In the genomic region with DNA sequence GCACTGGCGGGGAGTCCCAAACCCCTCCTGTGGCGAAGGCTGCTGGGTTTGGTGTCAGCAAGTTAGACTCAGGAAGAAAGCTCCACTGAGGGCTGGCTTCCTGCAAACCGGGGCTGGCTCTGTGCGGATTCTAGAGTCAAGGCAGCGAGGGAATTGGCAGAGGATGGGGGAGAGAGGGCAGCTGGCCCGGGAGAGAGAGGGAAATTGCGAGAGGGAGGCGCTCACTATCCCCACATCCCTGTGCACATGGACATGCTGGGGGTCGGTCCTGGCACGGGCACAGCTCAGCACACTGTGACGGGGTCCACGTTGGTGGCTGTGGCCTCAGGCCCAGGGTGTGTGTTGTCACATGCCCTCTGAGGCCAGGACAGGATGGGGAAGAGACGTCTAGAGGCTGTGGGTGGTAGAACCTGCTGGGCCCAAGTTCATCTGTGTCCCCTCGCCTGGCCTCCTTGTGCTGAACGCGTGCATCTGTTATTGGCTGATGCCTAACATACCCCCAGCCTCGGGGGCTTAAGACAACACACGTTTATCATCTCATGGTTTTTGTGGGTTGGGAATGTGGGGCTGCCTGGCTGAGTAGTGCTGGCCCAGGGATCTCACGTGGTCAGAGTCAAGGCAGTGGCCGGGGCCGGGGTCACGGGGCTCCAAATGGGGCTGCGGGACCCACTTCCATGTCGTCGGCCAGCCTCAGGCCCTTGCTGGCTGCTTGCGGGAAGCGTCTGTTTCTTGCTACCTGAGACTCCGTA, we compare ENCODE assay signal across 23 cellular contexts. TPM values are rescaled to one million over a fixed set of nuclear protein-coding genes. Genes with fewer than 3 reads are reported as not detected.
A peak's percentile ranks its signal among the peaks of the same experiment; 100 is the strongest.
DNase-seq lines count a peak whose midpoint lies in the region; ATAC-seq, FAIRE-seq and TF ChIP-seq lines count a peak whose summit lies in the region.
"Had no signal": no experiment of that assay in that cellular context is flagged by ENCODE, and none has a peak within 500 bp of the region (broad histone marks: within the 10 kb centered on the region; RNA-seq: fewer than 3 reads in every experiment).

No MANE protein-coding gene starts in this region.

- H3K36me3 Mint-ChIP-seq in GM23338 (ENCODE audit: low read depth) (no peaks in the 10 kb centered on the region), osteocyte (ENCODE audit: unreplicated experiment) (no peaks in the 10 kb centered on the region)

- H3K9me2 ChIP-seq in GM23338 (ENCODE audit: insufficient read depth): no peaks in the 10 kb centered on the region

- 7% methylated on average over 26 of the region's 28 CpGs for WGBS in K562 (ENCODE audit: insufficient coverage, low coverage, missing lambda C conversion rate)
- WGBS in smooth muscle cell (ENCODE audit: low lambda C conversion rate): 47% methylated on average over 28 of the region's 28 CpGs

- no peak for FAIRE-seq in K562 (lab: Jason Lieb, UNC)

- H3K27ac Mint-ChIP-seq in GM23338 (no peak overlapping the region; the same call in 1 of the 2 replicates), osteocyte (ENCODE audit: unreplicated experiment) (no peak overlapping the region)

- 0 out of 2 replicates have a peak, but pooled peaks cover 5% of the 10 kb centered on the region for H3F3A ChIP-seq in GM23338 (replicated peaks; ENCODE audit: low read depth)
- H3F3A ChIP-seq in smooth muscle cell (ENCODE audit: low read depth): peaks cover 35% of the 10 kb centered on the region

- H4K20me1 ChIP-seq in GM23338 (replicated peaks; ENCODE audit: insufficient read depth) (no peaks in the 10 kb centered on the region), K562 (replicated peaks; ENCODE audit: control insufficient read depth, insufficient read depth, low read length) (0 out of 2 replicates have a peak, but pooled peaks cover 9% of the 10 kb centered on the region), smooth muscle cell (ENCODE audit: low read depth) (no peaks in the 10 kb centered on the region)

- no peak for TF ChIP-seq RAD21 in K562 (CRISPR knock-in tag; conservative IDR thresholded peaks at IDR 0.05 in 1 of 2, IDR thresholded peaks at IDR 0.05 in 1 of 2)

- 0 out of 2 replicates have a peak overlapping the region, but pooled peaks have one; percentile 50 for H3K27ac ChIP-seq in GM23338 (ENCODE audit: low read depth)
- no peak overlapping the region for H3K27ac ChIP-seq in K562 (ENCODE audit: extremely low read depth, low read depth, low read length)
- peak overlapping the region; percentile 99 for H3K27ac ChIP-seq in smooth muscle cell (ENCODE audit: low read depth)
- H3K27ac ChIP-seq: RWPE1 had no signal

- in situ Hi-C loops in K562 (cut with MboI): loop anchor here (5.0 kb wide), 1 partner anchor 52 kb away; no protein-coding TSS in a partner anchor

- DNase-seq in GM23338 (ENCODE audit: low spot score) (no peak), K562 (ENCODE audit: extremely low read depth in 1 of 4, low spot score in 3 of 4) (no peak), medulla oblongata (ENCODE audit: extremely low spot score) (peak; percentile 47), smooth muscle cell (lab: John Stamatoyannopoulos, UW; ENCODE audit: unreplicated experiment) (no peak), NK-92 (lab: John Stamatoyannopoulos, UW; ENCODE audit: unreplicated experiment) (no peak), osteocyte (ENCODE audit: extremely low spot score, unreplicated experiment) (no peak)
- DNase-seq: Calu3, DND-41, GOT3, KBM-7, MG63, NCI-H2029, NCI-H446, NCI-H524 treated with DMSO at 0.1 percent for 48 hours, SHP77, SW 1271 had no signal

- H3K79me2 ChIP-seq in GM23338 (replicated peaks; ENCODE audit: insufficient read depth): no peaks in the 10 kb centered on the region
- no peaks in the 10 kb centered on the region for H3K79me2 ChIP-seq in K562 (ENCODE audit: control insufficient read depth, insufficient read depth, low read length)
- no peaks in the 10 kb centered on the region for H3K79me2 ChIP-seq in smooth muscle cell (ENCODE audit: low read depth)

- POLR2A ChIA-PET in K562 (lab: Yijun Ruan, JAX): no interaction called here

- TF ChIP-seq CTCF in GM23338 (conservative IDR thresholded peaks at IDR 0.05; ENCODE audit: low read depth in 2 of 2) (no peak), K562 (IDR thresholded peaks at IDR 0.05 in 2 of 3, conservative IDR thresholded peaks at IDR 0.05 in 1 of 3; ENCODE audit: insufficient read depth in 2 of 3, low read depth in 1 of 3, low read length in 3 of 3) (no peak), smooth muscle cell (IDR thresholded peaks at IDR 0.05; ENCODE audit: borderline replicate concordance, insufficient read depth, poor library complexity, severe bottlenecking) (no peak), osteocyte (IDR thresholded peaks at IDR 0.05) (no peak)

- H2AFZ ChIP-seq in GM23338 (peak overlapping the region; percentile 90), K562 (ENCODE audit: low read depth, low read length) (peak overlapping the region; percentile 9; the same call in 1 of the 2 replicates), smooth muscle cell (ENCODE audit: low read depth) (no peak overlapping the region)

- no peak overlapping the region for H3K4me2 ChIP-seq in GM23338
- H3K4me2 ChIP-seq in K562 (ENCODE audit: insufficient read depth, low read length): peak overlapping the region; percentile 17; the same call in 1 of the 2 replicates
- H3K4me2 ChIP-seq in smooth muscle cell: peak overlapping the region; percentile 74

- H3K9ac ChIP-seq in K562 (ENCODE audit: insufficient read depth in 1 of 2, low read depth in 2 of 2, low read length in 2 of 2) (no peak overlapping the region), smooth muscle cell (ENCODE audit: low read depth) (peak overlapping the region; percentile 60)

- H3K27me3 ChIP-seq in GM23338 (ENCODE audit: insufficient read depth) (no peaks in the 10 kb centered on the region), K562 (ENCODE audit: control insufficient read depth in 2 of 2, insufficient read depth in 2 of 2, low read length in 2 of 2) (peaks cover 44 to 75% of the 10 kb centered on the region in 2 experiments), smooth muscle cell (ENCODE audit: low read depth) (no peaks in the 10 kb centered on the region)
- H3K27me3 ChIP-seq: MG63 had no signal

- H3K27me3 Mint-ChIP-seq in GM23338 (ENCODE audit: insufficient read depth, low read depth, poor library complexity) (peaks cover 5% of the 10 kb centered on the region), osteocyte (ENCODE audit: unreplicated experiment) (peaks cover 9% of the 10 kb centered on the region)

- H3K4me1 Mint-ChIP-seq in GM23338: peaks cover 43% of the 10 kb centered on the region
- peaks cover 46% of the 10 kb centered on the region for H3K4me1 Mint-ChIP-seq in osteocyte (ENCODE audit: unreplicated experiment)

- no peaks in the 10 kb centered on the region for H3K9me3 Mint-ChIP-seq in GM23338
- H3K9me3 Mint-ChIP-seq in osteocyte (ENCODE audit: unreplicated experiment): no peaks in the 10 kb centered on the region

- intact Hi-C loops in K562 (cut with micrococcal nuclease): loop anchor here (2.0 kb wide), 1 partner anchor 49 kb away; no protein-coding TSS in a partner anchor

- TF ChIP-seq POLR2A in K562 (conservative IDR thresholded peaks at IDR 0.05): no peak

- no peak overlapping the region for H3K4me3 ChIP-seq in GM23338
- H3K4me3 ChIP-seq in K562: no peak overlapping the region
- no peak overlapping the region for H3K4me3 ChIP-seq in smooth muscle cell
- H3K4me3 ChIP-seq: MG63 had no signal

- H3K9me1 ChIP-seq in K562 (ENCODE audit: control insufficient read depth, insufficient read depth, low read length): peaks cover 3% of the 10 kb centered on the region

- no peak for TF ChIP-seq EP300 in K562 (IDR thresholded peaks at IDR 0.05; ENCODE audit: low read length)

- no peak overlapping the region for H3K4me3 Mint-ChIP-seq in GM23338
- no peak overlapping the region for H3K4me3 Mint-ChIP-seq in osteocyte (ENCODE audit: unreplicated experiment)

- H3K9me3 ChIP-seq in K562 (replicated peaks; ENCODE audit: control insufficient read depth, insufficient read depth, low read depth, low read length) (no peaks in the 10 kb centered on the region), smooth muscle cell (replicated peaks; ENCODE audit: low read depth) (no peaks in the 10 kb centered on the region)
- H3K9me3 ChIP-seq: MG63 had no signal

- ATAC-seq in GM23338: no peak
- no peak for ATAC-seq in K562
- ATAC-seq in HG03196 (IDR thresholded peaks at IDR 0.05; ENCODE audit: unreplicated experiment): no peak
- ATAC-seq: Panc1 had no signal

- no peaks in the 10 kb centered on the region for H3K36me3 ChIP-seq in GM23338 (ENCODE audit: insufficient read depth)
- no peaks in the 10 kb centered on the region for H3K36me3 ChIP-seq in K562 (ENCODE audit: control insufficient read depth, insufficient read depth, low read length)
- no peaks in the 10 kb centered on the region for H3K36me3 ChIP-seq in smooth muscle cell (ENCODE audit: low read depth)
- H3K36me3 ChIP-seq: MG63 had no signal

- BruUV-seq in K562 (replicated peaks; lab: Mats Ljungman, UMichigan): no TSS peak

- CTCF ChIA-PET in K562 (lab: Yijun Ruan, JAX; ENCODE audit: low intra/inter-chr PET ratio): no interaction called here

- peaks cover 11% of the 10 kb centered on the region; the same call in 1 of the 2 replicates for H3K4me1 ChIP-seq in GM23338 (ENCODE audit: insufficient read depth)
- H3K4me1 ChIP-seq in K562 (replicated peaks in 1 of 2; ENCODE audit: control insufficient read depth in 2 of 2, insufficient read depth in 2 of 2, low read length in 2 of 2): peaks cover 18 to 31% of the 10 kb centered on the region in 2 experiments; a peak in 4 of 5 replicates
- peaks cover 24% of the 10 kb centered on the region for H3K4me1 ChIP-seq in smooth muscle cell (ENCODE audit: low read depth)

RNA-seq across cellular contexts. Expression of gene JPH3, which starts 16.7 kb away (rescaled TPM):
- 35.2 and 38.3 TPM in 2 replicates for total RNA-seq in GM23338 (2014; rRNA removed; shearing (Covaris generic))
- polyA plus RNA-seq in GM23338 (2016; fragmentation: Nextera tagmentation; extraction: Ambion mirVana) (8.4 and 8.8 TPM in 2 replicates), K562 (2011; rRNA removed) (0.04 TPM in 1 of 2 replicates, not detected in the other), K562 (2014; fragmentation: Illumina TruSeq; extraction: Trizol) (not detected in 2 replicates), K562 (2014; fragmentation: Nextera tagmentation; extraction: Ambion mirVana) (not detected), K562 (2014; rRNA removed) (0.01 TPM in 1 of 2 replicates, not detected in the other), smooth muscle cell (2.1 and 4.3 TPM in 2 replicates)
- 0.07 TPM in 1 of 2 replicates, not detected in the other for total RNA-seq in K562 (2011; cell fraction: chromatin; rRNA removed; ENCODE audit: low replicate concordance)
- 0.17 TPM in 1 of 2 replicates, not detected in the other for total RNA-seq in K562 (2011; cell fraction: nucleolus; rRNA removed)
- total RNA-seq in K562 (2011; cell fraction: nucleoplasm; rRNA removed): not detected in 2 replicates
- total RNA-seq in K562 (2014; rRNA removed) (not detected in 2 replicates), K562 (2014; rRNA removed; fragmentation: Illumina TruSeq; extraction: Trizol) (not detected in 2 replicates), K562 (2015; rRNA removed; fragmentation: Illumina TruSeq; extraction: Trizol) (not detected in 2 replicates), K562 (2021) (0.07 TPM in 1 of 2 replicates, not detected in the other), smooth muscle cell (2.4 and 4.9 TPM in 2 replicates), osteocyte (2.6 and 3.1 TPM in 2 replicates)
- 0.03 TPM in 1 of 2 replicates, not detected in the other for polyA plus RNA-seq in K562 (2011; cell fraction: cytosol; rRNA removed)
- polyA plus RNA-seq in K562 (2011; cell fraction: nucleus; rRNA removed): not detected in 2 replicates
- polyA plus RNA-seq in K562 (2012): 0.04 and 0.07 TPM in 2 replicates
- not detected in 2 replicates for polyA minus RNA-seq in K562 (2011; rRNA and poly(A)+ RNA removed)
- not detected in 2 replicates for polyA minus RNA-seq in K562 (2011; cell fraction: cytosol; rRNA and poly(A)+ RNA removed)
- polyA minus RNA-seq in K562 (2011; cell fraction: nucleus; rRNA and poly(A)+ RNA removed): not detected in 2 replicates
- total RNA-seq: HT-29, LHCN-M2, OCI-LY7 had no signal
- polyA plus RNA-seq: BJ had no signal
